8 cellular contexts compared by ENCODE assay signal in genomic region chr20:41005361-41005729, GRCh38. TPM values are rescaled to one million over a fixed set of nuclear protein-coding genes. Genes with fewer than 3 reads are reported as not detected.
DNase-seq lines count a peak whose midpoint lies in the region; ATAC-seq and TF ChIP-seq lines count a peak whose summit lies in the region.

No MANE protein-coding gene starts in this region.

- peaks cover 19% of the 10 kb centered on the region for H3F3A ChIP-seq in PC-3 (ENCODE audit: low read length, unreplicated experiment)

- ATAC-seq in PC-3 (peak; percentile 12), psoas muscle (peak in 2 of 4 donors; percentile 14 to 42), HG02623 (IDR thresholded peaks at IDR 0.05; ENCODE audit: unreplicated experiment) (no peak), GM21526 (IDR thresholded peaks at IDR 0.05; ENCODE audit: low FRiP score, unreplicated experiment) (no peak)

- no TSS peak for BruUV-seq in PC-3 (replicated peaks; lab: Mats Ljungman, UMichigan)

- TF ChIP-seq CTCF in PC-3 (conservative IDR thresholded peaks at IDR 0.05; ENCODE audit: low read depth, low read length) (no peak), esophagus squamous epithelium (IDR thresholded peaks at IDR 0.05) (no peak), psoas muscle (IDR thresholded peaks at IDR 0.05) (no peak)

- DNase-seq in DMS53 treated with DMSO at 0.1 percent for 48 hours (lab: John Stamatoyannopoulos, UW; ENCODE audit: unreplicated experiment), result peak; percentile 34
- DNase-seq in PC-3, result peak; percentile 99
- DNase-seq in esophagus squamous epithelium (lab: John Stamatoyannopoulos, UW), result peak; percentile 40
- DNase-seq in psoas muscle, result peak; percentile 82 to 92
- no peak for DNase-seq in HuH-7.5 (ENCODE audit: low spot score)
- DNase-seq in OCI-M2 (lab: John Stamatoyannopoulos, UW; ENCODE audit: unreplicated experiment), result no peak

- intact Hi-C loops in PC-3 (cut with micrococcal nuclease), result no loop called here
- intact Hi-C loops in esophagus squamous epithelium (cut with DNase I), result no loop called here
- intact Hi-C loops in psoas muscle (cut with DNase I), result loop anchor here in 1 of 2 donors (2.0 kb wide), 1 partner anchor 23 kb away; the partner anchor contains the start of gene TOP1

- no peaks in the 10 kb centered on the region for H3K9me3 ChIP-seq in PC-3 (ENCODE audit: low read length)
- no peaks in the 10 kb centered on the region for H3K9me3 ChIP-seq in esophagus squamous epithelium
- peaks cover 9% of the 10 kb centered on the region for H3K9me3 ChIP-seq in psoas muscle

- H3K4me1 ChIP-seq in PC-3 (ENCODE audit: insufficient read depth, low read length) (peaks cover 57% of the 10 kb centered on the region), esophagus squamous epithelium (peaks cover 39 to 64% (median 41%) of the 10 kb centered on the region in 3 donors), psoas muscle (peaks cover 29% of the 10 kb centered on the region)

- peaks cover 3% of the 10 kb centered on the region; the same call in 1 of the 2 replicates for H3K36me3 ChIP-seq in PC-3 (ENCODE audit: low read depth, low read length)
- H3K36me3 ChIP-seq in esophagus squamous epithelium, result no peaks in the 10 kb centered on the region
- no peaks in the 10 kb centered on the region for H3K36me3 ChIP-seq in psoas muscle (ENCODE audit: insufficient read depth in 1 of 2, low read depth in 1 of 2)

- H3K79me2 ChIP-seq in PC-3 (ENCODE audit: low read length), result peaks cover 16% of the 10 kb centered on the region; the same call in 1 of the 2 replicates

- WGBS in esophagus squamous epithelium, 2 donors, result 8 to 17% methylated on average over 4 of the region's 4 CpGs
- 14 to 19% (median 19%) methylated on average over 4 of the region's 4 CpGs for WGBS in psoas muscle, 3 donors

- CTCF ChIA-PET in PC-3 (lab: Charles Lee), result no interaction called here

- H2AFZ ChIP-seq in PC-3 (ENCODE audit: low read length), result no peak overlapping the region

- H3K4me2 ChIP-seq in PC-3 (ENCODE audit: low read length), result peak overlapping the region; percentile 75

- H3K27me3 ChIP-seq in PC-3 (ENCODE audit: low read length) (no peaks in the 10 kb centered on the region), esophagus squamous epithelium (no peaks in the 10 kb centered on the region), psoas muscle (ENCODE audit: insufficient read depth in 3 of 3, low read length in 2 of 3) (no peaks in the 10 kb centered on the region)

- H4K20me1 ChIP-seq in PC-3 (ENCODE audit: low read length), result no peaks in the 10 kb centered on the region

- H3K27ac ChIP-seq in PC-3 (ENCODE audit: low read length) (peak overlapping the region; percentile 99), esophagus squamous epithelium (peak overlapping the region; percentile 90 to 97 (median 95)), psoas muscle (peak overlapping the region; percentile 62)

- peak overlapping the region; percentile 85 for H3K9ac ChIP-seq in PC-3 (ENCODE audit: low read length)

- POLR2A ChIA-PET in PC-3 (lab: Charles Lee; ENCODE audit: unreplicated experiment), result interaction anchor here (0.6 to 1.0 kb wide), 3 partner anchors 15 to 324 kb away, joined by 3 to 4 read pairs (median 3); no protein-coding TSS in a partner anchor

- no peak for TF ChIP-seq POLR2A in esophagus squamous epithelium (IDR thresholded peaks at IDR 0.05)

- H3K4me3 ChIP-seq in PC-3 (ENCODE audit: low read length) (peak overlapping the region; percentile 49; the same call in 1 of the 2 replicates), esophagus squamous epithelium (peak overlapping the region in 1 of 4 donors; percentile 1), psoas muscle (no peak overlapping the region)

- no peaks in the 10 kb centered on the region for H3K9me2 ChIP-seq in PC-3 (replicated peaks; ENCODE audit: low read length)

RNA-seq across cellular contexts. Expression of gene TOP1, which starts 23.3 kb away (rescaled TPM):
- total RNA-seq in PC-3 (2014; rRNA removed) (29.1 and 56.8 TPM in 2 replicates), esophagus squamous epithelium (10 to 100 TPM; 23.1 to 49.9 (median 31.6) TPM), psoas muscle (10 to 100 TPM; 19.9 to 30.7 (median 22.9) TPM)
- 10 to 100 TPM; 10.6 to 24.6 (median 19.9) TPM for polyA plus RNA-seq in psoas muscle

Comparison
In these comparisons a context has a peak if more than half of its experiments do, and no peak if none do; other contexts are left out.
1. DNase-seq: peak in DMS53 treated with DMSO at 0.1 percent for 48 hours (single experiment), PC-3 (single experiment), esophagus squamous epithelium (single experiment) and psoas muscle (2 of 2); none in HuH-7.5 (single experiment) and OCI-M2 (single experiment).
2. Peak in every context shown above with its lines, with median percentiles within 50 percentile points of each other: H3K27ac ChIP-seq.